8 cellular contexts compared by ENCODE assay signal in genomic region chr1:219837274-219837993, GRCh38.
DNase-seq lines count a peak whose midpoint lies in the region; ATAC-seq, FAIRE-seq and TF ChIP-seq lines count a peak whose summit lies in the region.

No MANE protein-coding gene starts in this region.

- H3K9me3 ChIP-seq in upper lobe of right lung = no peaks in the 10 kb centered on the region
- H3K9me3 ChIP-seq in gastrocnemius medialis = no peaks in the 10 kb centered on the region

- FAIRE-seq in D721Med (lab: Jason Lieb, UNC) (peak; percentile 97), TTC549 (lab: Jason Lieb, UNC) (peak; percentile 96)

- H3K36me3 ChIP-seq in upper lobe of right lung (no peaks in the 10 kb centered on the region), gastrocnemius medialis (no peaks in the 10 kb centered on the region)

- POLR2A ChIA-PET in activated CD4-positive, alpha-beta memory T cell treated with anti-CD3 and anti-CD28 coated beads, Interleukin-2, amount 10 ng/mL, durations not matched to agents 7 days and 5 days (lab: Charles Lee) = no interaction called here

- no peaks in the 10 kb centered on the region for H3K36me3 Mint-ChIP-seq in activated CD4-positive, alpha-beta memory T cell treated with anti-CD3 and anti-CD28 coated beads, Interleukin-2, amount 10 ng/mL, durations not matched to agents 7 days and 5 days (ENCODE audit: low read depth)

- H3K27me3 ChIP-seq in upper lobe of right lung (no peaks in the 10 kb centered on the region), gastrocnemius medialis (no peaks in the 10 kb centered on the region)

- H3K4me1 Mint-ChIP-seq in activated CD4-positive, alpha-beta memory T cell treated with anti-CD3 and anti-CD28 coated beads, Interleukin-2, amount 10 ng/mL, durations not matched to agents 7 days and 5 days = no peaks in the 10 kb centered on the region

- peak; percentile 58 for ATAC-seq in GM21515 (IDR thresholded peaks at IDR 0.05; ENCODE audit: unreplicated experiment)
- ATAC-seq in upper lobe of right lung = peak; percentile 22
- no peak for ATAC-seq in gastrocnemius medialis

- no peak for TF ChIP-seq POLR2A in gastrocnemius medialis (IDR thresholded peaks at IDR 0.05)

- H3K27me3 Mint-ChIP-seq in activated CD4-positive, alpha-beta memory T cell treated with anti-CD3 and anti-CD28 coated beads, Interleukin-2, amount 10 ng/mL, durations not matched to agents 7 days and 5 days = no peaks in the 10 kb centered on the region

- DNase-seq in D721Med (ENCODE audit: insufficient read length, low spot score) = peak; percentile 40
- DNase-seq in NCI-H1436 treated with DMSO at 0.1 percent for 48 hours (lab: John Stamatoyannopoulos, UW) = peak; percentile 37
- peak; percentile 19 for DNase-seq in hepatic stellate cell (ENCODE audit: low spot score)
- DNase-seq in upper lobe of right lung = no peak
- no peak for DNase-seq in gastrocnemius medialis
- no peak for DNase-seq in activated CD4-positive, alpha-beta memory T cell treated with anti-CD3 and anti-CD28 coated beads, Interleukin-2, amount 10 ng/mL, durations not matched to agents 7 days and 5 days

- H3K4me3 ChIP-seq in upper lobe of right lung (no peak overlapping the region), gastrocnemius medialis (no peak overlapping the region)

- TF ChIP-seq CTCF in D721Med (IDR thresholded peaks at IDR 0.05; ENCODE audit: insufficient read depth, missing control alignments) (peak; percentile 98), upper lobe of right lung (IDR thresholded peaks at IDR 0.05) (peak; percentile 38), gastrocnemius medialis (IDR thresholded peaks at IDR 0.05 in 4 of 5, conservative IDR thresholded peaks at IDR 0.05 in 1 of 5) (no peak)

- intact Hi-C loops in upper lobe of right lung (cut with DNase I) = no loop called here
- intact Hi-C loops in gastrocnemius medialis (cut with DNase I; ENCODE audit: low total_unique reads) = no loop called here

- no peak overlapping the region for H3K27ac ChIP-seq in upper lobe of right lung
- H3K27ac ChIP-seq in gastrocnemius medialis = no peak overlapping the region

- H3K4me1 ChIP-seq in upper lobe of right lung (no peaks in the 10 kb centered on the region), gastrocnemius medialis (no peaks in the 10 kb centered on the region)

- H3K27ac Mint-ChIP-seq in activated CD4-positive, alpha-beta memory T cell treated with anti-CD3 and anti-CD28 coated beads, Interleukin-2, amount 10 ng/mL, durations not matched to agents 7 days and 5 days = no peak overlapping the region

- H3K4me3 Mint-ChIP-seq in activated CD4-positive, alpha-beta memory T cell treated with anti-CD3 and anti-CD28 coated beads, Interleukin-2, amount 10 ng/mL, durations not matched to agents 7 days and 5 days = no peak overlapping the region

- CTCF ChIA-PET in activated CD4-positive, alpha-beta memory T cell treated with anti-CD3 and anti-CD28 coated beads, Interleukin-2, amount 10 ng/mL, durations not matched to agents 7 days and 5 days (lab: Charles Lee) = no interaction called here

- in situ Hi-C loops in gastrocnemius medialis (cut with MboI; ENCODE audit: low sequenced_read_pairs in 4 of 4) = no loop called here

- H3K9me3 Mint-ChIP-seq in activated CD4-positive, alpha-beta memory T cell treated with anti-CD3 and anti-CD28 coated beads, Interleukin-2, amount 10 ng/mL, durations not matched to agents 7 days and 5 days = peaks cover 3% of the 10 kb centered on the region

Comparison
In these comparisons a context has a peak if more than half of its experiments do, and no peak if none do; other contexts are left out.
1. DNase-seq: peak in D721Med (single experiment), NCI-H1436 treated with DMSO at 0.1 percent for 48 hours (single experiment) and hepatic stellate cell (single experiment); none in upper lobe of right lung (single experiment), gastrocnemius medialis (0 of 2) and activated CD4-positive, alpha-beta memory T cell treated with anti-CD3 and anti-CD28 coated beads, Interleukin-2, amount 10 ng/mL, durations not matched to agents 7 days and 5 days (single experiment).
2. CTCF ChIP-seq: peak in D721Med (single experiment) and upper lobe of right lung (single experiment); none in gastrocnemius medialis (0 of 5).
3. ATAC-seq: peak in GM21515 (single experiment) and upper lobe of right lung (single experiment); none in gastrocnemius medialis (0 of 2).